1 cellular context compared by ENCODE assay signal in the genomic region with DNA sequence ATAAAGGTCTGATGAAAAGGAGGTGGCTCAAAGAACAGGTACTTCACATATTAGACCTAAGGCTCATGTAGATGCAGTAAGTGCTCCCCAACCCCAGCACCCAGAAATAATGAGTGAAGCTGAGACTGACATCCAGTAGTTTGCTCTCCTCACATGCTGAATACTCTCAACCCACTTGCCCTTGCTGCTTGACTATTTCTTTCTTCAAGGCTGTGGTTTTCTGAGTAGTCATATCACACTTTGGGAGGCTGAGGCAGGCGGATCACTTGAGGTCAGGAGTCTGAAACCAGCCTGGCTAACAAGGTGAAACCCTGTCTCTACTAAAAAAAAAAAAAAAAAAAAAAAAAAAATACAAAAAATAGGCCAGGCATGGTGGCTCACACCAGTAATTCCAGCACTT.
TF ChIP-seq lines count a peak whose summit lies in the region.

No MANE protein-coding gene starts in this region.

TF ChIP-seq in HepG2, 621 proteins besides CTCF, POLR2A, EP300 and RAD21 (continued from another document):
- TF ChIP-seq, protein P1, sequence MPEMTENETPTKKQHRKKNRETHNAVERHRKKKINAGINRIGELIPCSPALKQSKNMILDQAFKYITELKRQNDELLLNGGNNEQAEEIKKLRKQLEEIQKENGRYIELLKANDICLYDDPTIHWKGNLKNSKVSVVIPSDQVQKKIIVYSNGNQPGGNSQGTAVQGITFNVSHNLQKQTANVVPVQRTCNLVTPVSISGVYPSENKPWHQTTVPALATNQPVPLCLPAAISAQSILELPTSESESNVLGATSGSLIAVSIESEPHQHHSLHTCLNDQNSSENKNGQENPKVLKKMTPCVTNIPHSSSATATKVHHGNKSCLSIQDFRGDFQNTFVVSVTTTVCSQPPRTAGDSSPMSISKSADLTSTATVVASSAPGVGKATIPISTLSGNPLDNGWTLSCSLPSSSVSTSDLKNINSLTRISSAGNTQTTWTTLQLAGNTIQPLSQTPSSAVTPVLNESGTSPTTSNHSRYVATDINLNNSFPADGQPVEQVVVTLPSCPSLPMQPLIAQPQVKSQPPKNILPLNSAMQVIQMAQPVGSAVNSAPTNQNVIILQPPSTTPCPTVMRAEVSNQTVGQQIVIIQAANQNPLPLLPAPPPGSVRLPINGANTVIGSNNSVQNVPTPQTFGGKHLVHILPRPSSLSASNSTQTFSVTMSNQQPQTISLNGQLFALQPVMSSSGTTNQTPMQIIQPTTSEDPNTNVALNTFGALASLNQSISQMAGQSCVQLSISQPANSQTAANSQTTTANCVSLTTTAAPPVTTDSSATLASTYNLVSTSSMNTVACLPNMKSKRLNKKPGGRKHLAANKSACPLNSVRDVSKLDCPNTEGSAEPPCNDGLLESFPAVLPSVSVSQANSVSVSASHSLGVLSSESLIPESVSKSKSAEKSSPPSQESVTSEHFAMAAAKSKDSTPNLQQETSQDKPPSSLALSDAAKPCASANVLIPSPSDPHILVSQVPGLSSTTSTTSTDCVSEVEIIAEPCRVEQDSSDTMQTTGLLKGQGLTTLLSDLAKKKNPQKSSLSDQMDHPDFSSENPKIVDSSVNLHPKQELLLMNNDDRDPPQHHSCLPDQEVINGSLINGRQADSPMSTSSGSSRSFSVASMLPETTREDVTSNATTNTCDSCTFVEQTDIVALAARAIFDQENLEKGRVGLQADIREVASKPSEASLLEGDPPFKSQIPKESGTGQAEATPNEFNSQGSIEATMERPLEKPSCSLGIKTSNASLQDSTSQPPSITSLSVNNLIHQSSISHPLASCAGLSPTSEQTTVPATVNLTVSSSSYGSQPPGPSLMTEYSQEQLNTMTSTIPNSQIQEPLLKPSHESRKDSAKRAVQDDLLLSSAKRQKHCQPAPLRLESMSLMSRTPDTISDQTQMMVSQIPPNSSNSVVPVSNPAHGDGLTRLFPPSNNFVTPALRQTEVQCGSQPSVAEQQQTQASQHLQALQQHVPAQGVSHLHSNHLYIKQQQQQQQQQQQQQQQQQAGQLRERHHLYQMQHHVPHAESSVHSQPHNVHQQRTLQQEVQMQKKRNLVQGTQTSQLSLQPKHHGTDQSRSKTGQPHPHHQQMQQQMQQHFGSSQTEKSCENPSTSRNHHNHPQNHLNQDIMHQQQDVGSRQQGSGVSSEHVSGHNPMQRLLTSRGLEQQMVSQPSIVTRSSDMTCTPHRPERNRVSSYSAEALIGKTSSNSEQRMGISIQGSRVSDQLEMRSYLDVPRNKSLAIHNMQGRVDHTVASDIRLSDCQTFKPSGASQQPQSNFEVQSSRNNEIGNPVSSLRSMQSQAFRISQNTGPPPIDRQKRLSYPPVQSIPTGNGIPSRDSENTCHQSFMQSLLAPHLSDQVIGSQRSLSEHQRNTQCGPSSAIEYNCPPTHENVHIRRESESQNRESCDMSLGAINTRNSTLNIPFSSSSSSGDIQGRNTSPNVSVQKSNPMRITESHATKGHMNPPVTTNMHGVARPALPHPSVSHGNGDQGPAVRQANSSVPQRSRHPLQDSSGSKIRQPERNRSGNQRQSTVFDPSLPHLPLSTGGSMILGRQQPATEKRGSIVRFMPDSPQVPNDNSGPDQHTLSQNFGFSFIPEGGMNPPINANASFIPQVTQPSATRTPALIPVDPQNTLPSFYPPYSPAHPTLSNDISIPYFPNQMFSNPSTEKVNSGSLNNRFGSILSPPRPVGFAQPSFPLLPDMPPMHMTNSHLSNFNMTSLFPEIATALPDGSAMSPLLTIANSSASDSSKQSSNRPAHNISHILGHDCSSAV (CRISPR knock-in tag; IDR thresholded peaks at IDR 0.05; ENCODE audit: borderline replicate concordance) = no peak
- TF ChIP-seq ZIK1 (CRISPR knock-in tag; IDR thresholded peaks at IDR 0.05; ENCODE audit: borderline replicate concordance, low read depth) = no peak
- no peak for TF ChIP-seq ZFP36L1 (CRISPR knock-in tag; IDR thresholded peaks at IDR 0.05)
- TF ChIP-seq, protein P2, sequence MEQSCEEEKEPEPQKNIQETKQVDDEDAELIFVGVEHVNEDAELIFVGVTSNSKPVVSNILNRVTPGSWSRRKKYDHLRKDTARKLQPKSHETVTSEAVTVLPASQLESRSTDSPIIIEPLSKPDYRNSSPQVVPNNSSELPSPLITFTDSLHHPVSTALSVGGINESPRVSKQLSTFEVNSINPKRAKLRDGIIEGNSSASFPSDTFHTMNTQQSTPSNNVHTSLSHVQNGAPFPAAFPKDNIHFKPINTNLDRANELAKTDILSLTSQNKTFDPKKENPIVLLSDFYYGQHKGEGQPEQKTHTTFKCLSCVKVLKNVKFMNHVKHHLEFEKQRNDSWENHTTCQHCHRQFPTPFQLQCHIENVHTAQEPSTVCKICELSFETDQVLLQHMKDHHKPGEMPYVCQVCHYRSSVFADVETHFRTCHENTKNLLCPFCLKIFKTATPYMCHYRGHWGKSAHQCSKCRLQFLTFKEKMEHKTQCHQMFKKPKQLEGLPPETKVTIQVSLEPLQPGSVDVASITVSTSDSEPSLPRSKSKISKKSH (CRISPR knock-in tag; IDR thresholded peaks at IDR 0.05; ENCODE audit: borderline replicate concordance) = no peak
TF ChIP-seq in HepG2: peak in this region for 0.
